ENCODE assay signal across 2 cellular contexts in genomic region chr11:47899801-47900200, GRCh38.
TF ChIP-seq lines count a peak whose summit lies in the region.

No MANE protein-coding gene starts in this region.

TF ChIP-seq in GM12878, 131 proteins besides CTCF, POLR2A, EP300 and RAD21 (continued from another document and continues in another):
- TF ChIP-seq RELB (IDR thresholded peaks at IDR 0.05; ENCODE audit: low read depth) (peak; percentile 73), ZBED1 (IDR thresholded peaks at IDR 0.05; ENCODE audit: borderline replicate concordance) (peak; percentile 83; the same call in 1 of the 2 replicates), NRF1 (conservative IDR thresholded peaks at IDR 0.05; ENCODE audit: low read depth, low read length) (no peak), ZBTB33 (IDR thresholded peaks at IDR 0.05) (no peak), TCF12 (IDR thresholded peaks at IDR 0.05; ENCODE audit: low read depth, low read length) (peak; percentile 49; the same call in 1 of the 2 replicates), IRF4 (IDR thresholded peaks at IDR 0.05; ENCODE audit: low read depth, low read length) (peak; percentile 91), TCF3 (IDR thresholded peaks at IDR 0.05; ENCODE audit: borderline replicate concordance, insufficient read depth, low read depth, low read length) (peak; percentile 74; the same call in 1 of the 2 replicates), NBN (IDR thresholded peaks at IDR 0.05) (no peak), RCOR1 (conservative IDR thresholded peaks at IDR 0.05; ENCODE audit: low read depth, low read length) (0 out of 2 replicates have a peak, but pooled peaks have one; percentile 84), POU2F2 (IDR thresholded peaks at IDR 0.05; ENCODE audit: borderline replicate concordance, low read depth, low read length) (no peak; the same call in 2 of the 3 replicates), RBBP5 (conservative IDR thresholded peaks at IDR 0.05) (no peak), CUX1 (IDR thresholded peaks at IDR 0.05; ENCODE audit: insufficient replicate concordance, low read depth, low read length) (no peak), NR2C1 (IDR thresholded peaks at IDR 0.05) (no peak), BMI1 (IDR thresholded peaks at IDR 0.05; ENCODE audit: borderline replicate concordance) (peak; percentile 45; the same call in 1 of the 2 replicates), HSF1 (IDR thresholded peaks at IDR 0.05; ENCODE audit: low read depth, low read length) (no peak), PAX5 (IDR thresholded peaks at IDR 0.05; ENCODE audit: borderline replicate concordance, low read depth, low read length) (peak; percentile 65; the same call in 1 of the 2 replicates)

TF ChIP-seq in SK-N-SH, 30 proteins besides CTCF, POLR2A, EP300 and RAD21 (continued from another document):
- TF ChIP-seq MXI1 (IDR thresholded peaks at IDR 0.05; ENCODE audit: low read depth, low read length) (no peak), POLR2AphosphoS5 (IDR thresholded peaks at IDR 0.05; ENCODE audit: low read depth, low read length) (no peak), IRF3 (IDR thresholded peaks at IDR 0.05; ENCODE audit: low read depth, low read length) (no peak)
